Comparison of ENCODE assay signal across 20 cellular contexts in the genomic region with DNA sequence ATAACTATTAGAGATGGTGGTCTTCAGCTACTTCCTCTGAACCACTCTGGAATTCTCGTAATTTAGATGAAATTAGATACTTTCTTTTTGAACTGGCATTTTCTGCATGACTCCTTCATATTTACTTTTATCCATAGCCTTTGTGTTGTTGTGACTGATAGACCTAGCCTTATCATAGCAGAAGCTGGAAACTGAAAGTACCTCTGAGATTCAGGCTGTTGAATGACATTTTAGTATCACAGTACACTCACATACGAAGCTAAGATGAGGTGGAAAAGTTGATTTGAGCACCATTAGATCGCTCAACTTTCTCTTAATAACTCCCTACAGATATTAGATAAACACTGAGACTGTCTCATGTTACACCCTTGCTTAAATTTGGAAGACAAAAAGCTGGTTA.
DNase-seq lines count a peak whose midpoint lies in the region; ATAC-seq and TF ChIP-seq lines count a peak whose summit lies in the region.
"Had no signal": no experiment of that assay in that cellular context is flagged by ENCODE, and none has a peak within 500 bp of the region (broad histone marks: within the 10 kb centered on the region; RNA-seq: fewer than 3 reads in every experiment).

No MANE protein-coding gene starts in this region.

- BruUV-seq in OCI-LY7 (replicated peaks; lab: Mats Ljungman, UMichigan): no TSS peak

- H3K79me2 ChIP-seq in OCI-LY7 (ENCODE audit: insufficient read depth, low read depth, low read length): no peaks in the 10 kb centered on the region

- CTCF ChIA-PET in OCI-LY7 (lab: Charles Lee; ENCODE audit: unreplicated experiment): no interaction called here

- TF ChIP-seq CTCF in OCI-LY7 (conservative IDR thresholded peaks at IDR 0.05; ENCODE audit: low read length) (no peak), omental fat pad (IDR thresholded peaks at IDR 0.05) (no peak)

- ATAC-seq in GM18870 (IDR thresholded peaks at IDR 0.05; ENCODE audit: unreplicated experiment): peak; percentile 86
- peak; percentile 83 for ATAC-seq in GM21423 (IDR thresholded peaks at IDR 0.05; ENCODE audit: unreplicated experiment)
- ATAC-seq in HG03159 (IDR thresholded peaks at IDR 0.05; ENCODE audit: unreplicated experiment): peak; percentile 77
- no peak for ATAC-seq in omental fat pad (ENCODE audit: low FRiP score)

- H2AFZ ChIP-seq in OCI-LY7 (ENCODE audit: low read length): peak overlapping the region; percentile 5; the same call in 1 of the 2 replicates
- H2AFZ ChIP-seq: neural progenitor cell had no signal

- no peak overlapping the region for H3K4me3 ChIP-seq in OCI-LY7 (ENCODE audit: low read depth, low read length, poor library complexity, severe bottlenecking)
- H3K4me3 ChIP-seq: neural progenitor cell, testis had no signal

- no peaks in the 10 kb centered on the region for H3K36me3 ChIP-seq in OCI-LY7 (ENCODE audit: insufficient read depth, low read length)
- H3K36me3 ChIP-seq: neural progenitor cell had no signal

- DNase-seq in OCI-LY7 (ENCODE audit: low spot score): no peak
- DNase-seq in NCI-H128 (lab: John Stamatoyannopoulos, UW; ENCODE audit: unreplicated experiment): no peak
- DNase-seq in NCI-H1694 treated with DMSO at 0.1 percent for 48 hours (lab: John Stamatoyannopoulos, UW): no peak
- no peak for DNase-seq in omental fat pad (ENCODE audit: low spot score)
- DNase-seq in NCI-H187 (lab: John Stamatoyannopoulos, UW): no peak
- DNase-seq: activated CD4-positive, alpha-beta T cell treated with anti-CD3 and anti-CD28 coated beads, Interleukin-2, amount 10 ng/mL, durations not matched to agents 24 days and 14 days; activated CD8-positive, alpha-beta memory T cell treated with anti-CD3 and anti-CD28 coated beads, Interleukin-2, amount 50 U/mL, for 48 hours; activated gamma-delta T cell treated with Interleukin-2 at 50 U/mL for 16 hours; DND-41; effector CD8-positive, alpha-beta T cell; HFFc6; midbrain; NCI-H1105 treated with DMSO at 0.1 percent for 48 hours; NCI-H82; stimulated activated CD4-positive, alpha-beta T cell treated with anti-CD3 and anti-CD28 coated beads, Interleukin-12 subunit alpha, Interleukin-12 subunit beta, amount 100 ng/mL, for 4 hours; testis had no signal

- H3K4me1 ChIP-seq in OCI-LY7 (ENCODE audit: insufficient read depth, low read length, poor library complexity, severe bottlenecking): no peaks in the 10 kb centered on the region
- H3K4me1 ChIP-seq: neural progenitor cell, testis had no signal

- no peaks in the 10 kb centered on the region for H3K9me2 ChIP-seq in OCI-LY7 (ENCODE audit: insufficient read depth, low read length)

- POLR2A ChIA-PET in OCI-LY7 (lab: Charles Lee): interaction anchor here (0.7 to 1.3 kb wide), 4 partner anchors 10 to 1467 kb away, joined by 3 read pairs; no protein-coding TSS in a partner anchor

- H3K27ac ChIP-seq in OCI-LY7 (ENCODE audit: low read depth, low read length, poor library complexity, severe bottlenecking): no peak overlapping the region
- H3K27ac ChIP-seq: neural progenitor cell, testis had no signal

- H4K20me1 ChIP-seq in OCI-LY7 (ENCODE audit: insufficient read depth, low read length): no peaks in the 10 kb centered on the region

- H3K4me2 ChIP-seq in OCI-LY7 (ENCODE audit: low read length): no peak overlapping the region
- H3K4me2 ChIP-seq: neural progenitor cell had no signal

- H3K9me3 ChIP-seq in OCI-LY7 (ENCODE audit: low read length): no peaks in the 10 kb centered on the region
- H3K9me3 ChIP-seq: testis had no signal

- intact Hi-C loops in OCI-LY7 (cut with micrococcal nuclease; ENCODE audit: unreplicated experiment): no loop called here
